8 cellular contexts compared by ENCODE assay signal in the genomic region with DNA sequence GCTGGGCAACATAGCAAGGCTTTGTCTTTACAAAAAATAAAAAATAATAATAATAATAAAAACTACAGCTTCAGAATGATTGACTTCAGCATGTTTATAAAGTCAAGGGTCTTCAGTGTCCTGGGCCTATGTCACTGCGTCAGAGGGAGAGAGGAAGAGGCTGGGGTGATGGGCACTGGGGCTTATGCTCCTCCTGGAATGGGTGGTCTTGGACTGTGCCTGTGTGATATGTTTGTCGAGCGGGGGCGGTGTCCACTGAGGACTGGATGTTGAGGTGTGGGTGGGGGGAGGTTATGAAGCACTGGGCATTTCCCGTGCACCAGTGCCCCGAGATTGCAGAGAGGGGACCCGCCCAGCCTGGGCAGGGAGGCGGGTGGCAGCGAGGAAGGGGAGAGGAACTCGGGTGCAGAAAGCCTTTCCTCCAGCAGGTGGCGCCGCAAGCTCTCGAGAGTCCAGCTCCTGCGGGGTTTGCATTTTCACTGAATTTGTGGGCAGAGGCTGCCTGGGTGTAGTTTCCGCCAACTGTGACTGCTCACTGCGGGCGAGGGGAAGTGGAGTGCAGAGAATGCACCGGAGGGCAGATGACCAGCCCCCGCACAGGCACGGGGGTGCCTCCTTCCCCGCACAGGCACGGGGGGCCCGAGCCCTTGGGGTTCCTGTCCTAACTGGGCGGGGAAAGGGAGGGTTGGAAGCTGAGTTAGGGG.
A peak's percentile ranks its signal among the peaks of the same experiment; 100 is the strongest.
DNase-seq lines count a peak whose midpoint lies in the region; ATAC-seq and TF ChIP-seq lines count a peak whose summit lies in the region.

No MANE protein-coding gene starts in this region.

- TF ChIP-seq POLR2A in GM18951 (IDR thresholded peaks at IDR 0.05; ENCODE audit: extremely low read depth, insufficient read depth, insufficient read length): peak; percentile 47

- in situ Hi-C loops in GM18951 (cut with MboI; ENCODE audit: low sequenced_read_pairs, unreplicated experiment): no loop called here

- peak; percentile 95 to 97 for DNase-seq in AML-193 (lab: John Stamatoyannopoulos, UW)
- DNase-seq in NCI-H446 (lab: John Stamatoyannopoulos, UW): peak; percentile 64 to 95
- peak; percentile 98 for DNase-seq in activated CD4-positive, CD25-positive, alpha-beta regulatory T cell treated with anti-CD3 and anti-CD28 coated beads, Interleukin-2, amount 50 U/mL, for 72 hours
- peak; percentile 91 for DNase-seq in cerebellum (ENCODE audit: low spot score)
- peak; percentile 95 for DNase-seq in left kidney (ENCODE audit: low read depth, low spot score)
- DNase-seq in stimulated activated CD4-positive, alpha-beta T cell treated with anti-CD3 and anti-CD28 coated beads, Interleukin-2, amount 100 ng/mL, for 48 hours: peak; percentile 98 to 99

- ATAC-seq in HG03342 (IDR thresholded peaks at IDR 0.05; ENCODE audit: unreplicated experiment): peak; percentile 55

Comparison
In these comparisons a context has a peak if more than half of its experiments do, and no peak if none do; other contexts are left out.
1. Peak in every context shown above with its lines: DNase-seq and ATAC-seq.